Comparison of ENCODE assay signal across 8 cellular contexts in the genomic region with DNA sequence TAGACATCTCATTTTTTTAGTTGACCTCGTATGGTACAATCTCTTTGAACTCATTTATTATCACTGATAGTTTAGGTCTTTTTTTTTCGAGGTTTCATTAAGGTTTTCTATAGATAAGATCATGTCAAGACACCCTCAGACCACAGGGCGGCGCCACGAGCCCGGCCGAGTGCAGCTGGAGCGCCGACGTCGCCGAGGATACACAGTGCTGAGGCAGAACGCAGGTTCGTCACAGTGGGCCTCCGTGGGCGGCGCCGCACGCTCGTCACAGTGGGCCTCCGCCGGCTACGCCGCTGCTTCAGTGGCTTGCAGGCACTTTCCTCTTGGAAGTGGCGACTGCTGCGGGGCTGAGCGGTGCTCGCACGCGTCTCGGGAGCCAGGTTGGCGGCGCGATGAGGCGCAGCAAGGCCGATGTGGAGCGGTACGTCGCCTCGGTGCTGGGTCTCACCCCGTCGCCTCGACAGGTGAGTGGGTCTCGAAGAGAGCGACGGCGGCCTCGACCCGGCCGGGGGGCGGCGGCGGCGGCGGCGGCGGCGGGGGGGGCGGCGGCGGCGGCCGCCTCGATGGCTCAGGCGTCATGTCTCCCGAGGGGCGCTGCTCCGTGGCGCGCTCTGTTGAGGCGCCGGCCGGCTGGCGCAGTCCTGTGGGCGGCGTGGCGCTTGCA. TPM values are rescaled to one million over a fixed set of nuclear protein-coding genes. Genes with fewer than 3 reads are reported as not detected.
DNase-seq lines count a peak whose midpoint lies in the region; ATAC-seq, FAIRE-seq and TF ChIP-seq lines count a peak whose summit lies in the region.
"Not testable (repeated sequence)": the region's sequence is repeated elsewhere in the genome, so short reads cannot be mapped to it uniquely, and the experiment has no call there.

A gene (plus strand): TSS at position 232 of the 664 bp plus-strand sequence. CDS start 161 bp downstream, at position 393.

- POLR2A ChIA-PET in GM12878 (lab: Charles Lee), result not testable (repeated sequence)

- not testable (repeated sequence) for H3K4me1 ChIP-seq in GM12878 (ENCODE audit: control insufficient read depth, insufficient read depth, low read length); thyroid gland

- H4K20me1 ChIP-seq in GM12878 (ENCODE audit: control insufficient read depth, insufficient read depth); neural cell (ENCODE audit: insufficient read depth): not testable (repeated sequence)

- not testable (repeated sequence) for BruUV-seq in GM12878 (replicated peaks; lab: Mats Ljungman, UMichigan)

- intact Hi-C loops in GM12878 (cut with micrococcal nuclease; ENCODE audit: unreplicated experiment); cardiac septum (cut with DNase I); thyroid gland (cut with DNase I): not testable (repeated sequence)

- not testable (repeated sequence) for H3K9me2 ChIP-seq in neural cell (ENCODE audit: insufficient read depth, low read length)

- not testable (repeated sequence) for TF ChIP-seq EP300 in GM12878 (IDR thresholded peaks at IDR 0.05; ENCODE audit: borderline replicate concordance in 1 of 2, control insufficient read depth in 1 of 2, low read depth in 2 of 2, low read length in 2 of 2); neural cell (conservative IDR thresholded peaks at IDR 0.05; ENCODE audit: poor library complexity, severe bottlenecking)

- H3K79me2 ChIP-seq in GM12878 (ENCODE audit: control insufficient read depth, insufficient read depth, low read length); neural cell (replicated peaks; ENCODE audit: insufficient read depth, low read length): not testable (repeated sequence)

- not testable (repeated sequence) for H2AFZ ChIP-seq in GM12878 (ENCODE audit: control insufficient read depth, low read depth, low read length); neural cell (ENCODE audit: low read depth, low read length)

- ATAC-seq in GM18868 (IDR thresholded peaks at IDR 0.05; ENCODE audit: unreplicated experiment) (peak; percentile 97), GM21723 (IDR thresholded peaks at IDR 0.05; ENCODE audit: unreplicated experiment) (peak; percentile 99), HG03095 (IDR thresholded peaks at IDR 0.05; ENCODE audit: unreplicated experiment) (peak; percentile 97), GM12878 (peak; percentile 99)

- SMC1A ChIA-PET in GM12878 (lab: Charles Lee; ENCODE audit: uncharacterized antibody, unreplicated experiment), result not testable (repeated sequence)

- RAD21 ChIA-PET in GM12878 (lab: Charles Lee; ENCODE audit: unreplicated experiment), result not testable (repeated sequence)

- not testable (repeated sequence) for H3K27me3 ChIP-seq in GM12878 (replicated peaks in 1 of 2; ENCODE audit: control insufficient read depth in 2 of 2, insufficient read depth in 2 of 2, low read length in 1 of 2); neural cell (ENCODE audit: insufficient read depth, low read depth, low read length); thyroid gland

- H3K4me3 ChIP-seq in GM12878; neural cell (ENCODE audit: low read length); thyroid gland (replicated peaks in 1 of 3): not testable (repeated sequence)

- H3K27ac ChIP-seq in GM12878 (ENCODE audit: control insufficient read depth, insufficient read depth); neural cell (ENCODE audit: low read length); thyroid gland: not testable (repeated sequence)

- TF ChIP-seq POLR2A in GM12878 (IDR thresholded peaks at IDR 0.05; ENCODE audit: low read depth, low read length); thyroid gland (IDR thresholded peaks at IDR 0.05): not testable (repeated sequence)

- in situ Hi-C loops in GM12878 (cut with MboI), result not testable (repeated sequence)

- not testable (repeated sequence) for H3K4me2 ChIP-seq in GM12878 (ENCODE audit: control insufficient read depth, insufficient read depth); neural cell (ENCODE audit: low read length)

- H3K9ac ChIP-seq in GM12878 (ENCODE audit: control insufficient read depth, insufficient read depth, low read length); neural cell (ENCODE audit: low read length): not testable (repeated sequence)

- not testable (repeated sequence) for TF ChIP-seq RAD21 in GM12878 (IDR thresholded peaks at IDR 0.05; ENCODE audit: insufficient read depth, low read depth, low read length); neural cell (conservative IDR thresholded peaks at IDR 0.05)

- DNase-seq in RPMI7951 (ENCODE audit: low read depth); GM12878 (ENCODE audit: low read depth, low spot score); cardiac septum (ENCODE audit: low spot score): not testable (repeated sequence)
- DNase-seq in thyroid gland, result peak in 1 of 2 donors; percentile 0

- CTCF ChIA-PET in GM12878 (lab: Yijun Ruan, JAX), result not testable (repeated sequence)

- not testable (repeated sequence) for H3K36me3 ChIP-seq in GM12878 (ENCODE audit: control insufficient read depth in 2 of 2, insufficient read depth in 2 of 2, low read length in 1 of 2); neural cell (ENCODE audit: insufficient read depth, low read length); thyroid gland

- H3K9me3 ChIP-seq in GM12878 (replicated peaks; ENCODE audit: control insufficient read depth, insufficient read depth, low read length); neural cell (ENCODE audit: low read length); thyroid gland: not testable (repeated sequence)

- TF ChIP-seq CTCF in GM12878 (IDR thresholded peaks at IDR 0.05 in 2 of 3, conservative IDR thresholded peaks at IDR 0.05 in 1 of 3; ENCODE audit: control insufficient read depth in 2 of 3, extremely low read depth in 1 of 3, insufficient read depth in 1 of 3, low read depth in 3 of 3, low read length in 3 of 3); neural cell (IDR thresholded peaks at IDR 0.05; ENCODE audit: poor library complexity, severe bottlenecking); thyroid gland (IDR thresholded peaks at IDR 0.05): not testable (repeated sequence)

- not testable (repeated sequence) for FAIRE-seq in GM12878 (lab: Jason Lieb, UNC)

- not testable (repeated sequence) for H3F3A ChIP-seq in neural cell (ENCODE audit: insufficient read depth, low read length, poor library complexity, severe bottlenecking)

- no CpG with 5 or more reads among the region's 77 CpGs for WGBS in GM12878 (ENCODE audit: insufficient coverage, insufficient replicate concordance, low lambda C conversion rate, missing lambda C conversion rate)
- WGBS in thyroid gland, 2 donors, result no CpG with 5 or more reads among the region's 77 CpGs

RNA-seq across cellular contexts. Expression of the gene that starts here (rescaled TPM):
- 1.7 and 28.5 TPM in 2 replicates for total RNA-seq in RPMI7951 (2014; rRNA removed; shearing (Covaris generic))
- 304 and 368 TPM in 2 replicates for total RNA-seq in GM12878 (2013; cell fraction: nucleolus; rRNA removed)
- total RNA-seq in GM12878 (2014; rRNA removed) (6.7 and 8.2 TPM in 2 replicates), GM12878 (2014; rRNA removed; fragmentation: Illumina TruSeq; extraction: Trizol) (7.9 and 8.1 TPM in 2 replicates), GM12878 (2021) (9.6 and 14.1 TPM in 2 replicates), cardiac septum (30.1 TPM), thyroid gland (100 to 1,000 TPM in 1 of 4 donors, 10 to 100 TPM in 3; 42.8 to 209 (median 68.8) TPM)
- polyA plus RNA-seq in GM12878 (2011; ENCODE audit: low read depth), result 0.38 TPM
- polyA plus RNA-seq in GM12878 (2011; rRNA removed) (3.4 and 4.1 TPM in 2 replicates), GM12878 (2014; fragmentation: Illumina TruSeq; extraction: Trizol) (1.8 and 2.7 TPM in 2 replicates), GM12878 (2014; fragmentation: Nextera tagmentation; extraction: Ambion mirVana) (under 1 TPM; 0.13 to 0.72 TPM), GM12878 (2014; rRNA removed) (4.1 and 12.4 TPM in 2 replicates), GM12878 (2016; fragmentation: Nextera tagmentation; extraction: Ambion mirVana) (1 to 10 TPM; 3.1 to 4.9 TPM), neural cell (20.2 and 22.1 TPM in 2 replicates)
- 1.4 and 1.7 TPM in 2 replicates for polyA plus RNA-seq in GM12878 (2011; cell fraction: cytosol; rRNA removed)
- polyA plus RNA-seq in GM12878 (2011; cell fraction: nucleus; rRNA removed), result 4.9 and 14.5 TPM in 2 replicates
- 1.4 and 3.7 TPM in 2 replicates for polyA plus RNA-seq in GM12878 (2012)
- 4.3 and 5.3 TPM in 2 replicates for polyA minus RNA-seq in GM12878 (2011; rRNA and poly(A)+ RNA removed)
- polyA minus RNA-seq in GM12878 (2011; cell fraction: cytosol; rRNA and poly(A)+ RNA removed), result 2.2 TPM in 1 of 2 replicates, not detected in the other
- polyA minus RNA-seq in GM12878 (2011; cell fraction: nucleus; rRNA and poly(A)+ RNA removed), result 5.9 and 13.2 TPM in 2 replicates
- 47.5 and 90.5 TPM in 2 replicates for polyA minus RNA-seq in neural cell
